In genomic region chr14:71602524-71602923, GRCh38 we compare ENCODE assay signal across 2 cellular contexts.
TF ChIP-seq lines count a peak whose summit lies in the region.

No MANE protein-coding gene starts in this region.

TF ChIP-seq in GM23338, 12 proteins besides CTCF, POLR2A, EP300 and RAD21:
- TF ChIP-seq ETS1 (IDR thresholded peaks at IDR 0.05): no peak
- TF ChIP-seq REST (IDR thresholded peaks at IDR 0.05; ENCODE audit: unreplicated experiment): no peak
- no peak for TF ChIP-seq EZH2 (IDR thresholded peaks at IDR 0.05; ENCODE audit: low read depth, unreplicated experiment)
- no peak for TF ChIP-seq JUNB (IDR thresholded peaks at IDR 0.05; ENCODE audit: unreplicated experiment)
- TF ChIP-seq CREB1 (CRISPR knock-in tag; IDR thresholded peaks at IDR 0.05; ENCODE audit: low read depth): no peak
- TF ChIP-seq ZNF331 (CRISPR knock-in tag; IDR thresholded peaks at IDR 0.05; ENCODE audit: low read depth): no peak
- TF ChIP-seq POLR2AphosphoS5 (IDR thresholded peaks at IDR 0.05; ENCODE audit: low read depth): no peak
- no peak for TF ChIP-seq ZNF462 (CRISPR knock-in tag; IDR thresholded peaks at IDR 0.05)
- TF ChIP-seq EZH2phosphoT487 (IDR thresholded peaks at IDR 0.05; ENCODE audit: unreplicated experiment): no peak
- no peak for TF ChIP-seq NANOG (IDR thresholded peaks at IDR 0.05; ENCODE audit: borderline replicate concordance)
- no peak for TF ChIP-seq ZNF114 (CRISPR knock-in tag; IDR thresholded peaks at IDR 0.05)
- no peak for TF ChIP-seq STAT1 (IDR thresholded peaks at IDR 0.05; ENCODE audit: unreplicated experiment)

TF ChIP-seq in H1, 55 proteins besides CTCF, POLR2A, EP300 and RAD21:
- TF ChIP-seq POLR2AphosphoS5 (IDR thresholded peaks at IDR 0.05; ENCODE audit: low read depth, low read length): peak; percentile 77
- 0 out of 2 replicates have a peak, but pooled peaks have one; percentile 15 for TF ChIP-seq TCF12 (IDR thresholded peaks at IDR 0.05; ENCODE audit: low read depth, low read length)
- no peak for TF ChIP-seq GABPA (IDR thresholded peaks at IDR 0.05; ENCODE audit: borderline replicate concordance, insufficient read depth, low read length)
TF ChIP-seq in H1: peak in this region for 2.
